Comparison of ENCODE assay signal across 11 cellular contexts in the genomic region with DNA sequence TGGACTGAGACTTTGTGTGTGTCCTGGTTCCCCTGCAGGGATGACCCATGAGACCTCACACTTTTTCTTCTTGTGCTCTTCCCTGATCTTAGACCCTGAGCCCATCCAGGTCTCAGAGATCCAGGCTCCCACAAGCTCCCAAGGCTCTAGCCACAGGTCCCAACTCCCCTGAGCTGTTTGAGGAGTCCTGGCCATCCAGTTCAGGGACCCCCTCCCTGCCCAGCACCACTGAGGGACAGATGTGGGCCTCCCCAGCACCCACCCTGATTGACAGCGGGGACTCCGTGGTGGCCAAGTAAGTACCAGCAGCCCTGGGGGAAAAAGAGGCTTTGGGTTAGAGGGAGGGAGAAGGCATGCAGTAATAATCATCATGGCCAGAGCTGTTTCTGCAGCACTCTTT. TPM values are rescaled to one million over a fixed set of nuclear protein-coding genes. Genes with fewer than 3 reads are reported as not detected.
DNase-seq lines count a peak whose midpoint lies in the region; TF ChIP-seq lines count a peak whose summit lies in the region.
"Had no signal": no experiment of that assay in that cellular context is flagged by ENCODE, and none has a peak within 500 bp of the region (broad histone marks: within the 10 kb centered on the region; RNA-seq: fewer than 3 reads in every experiment).

No MANE protein-coding gene starts in this region.

- intact Hi-C loops in Caco-2 (cut with micrococcal nuclease; ENCODE audit: unreplicated experiment): loop anchor here (2.0 to 5.0 kb wide), 2 partner anchors 15 to 112 kb away; partner anchors contain the start of genes ARHGAP33 and COX6B1
- intact Hi-C loops in esophagus muscularis mucosa (cut with DNase I): loop anchor here (5.0 kb wide), 1 partner anchor 168 kb away; no protein-coding TSS in a partner anchor
- intact Hi-C loops in testis (cut with DNase I; ENCODE audit: low total_unique reads): no loop called here
- intact Hi-C loops in CD14-positive monocyte (cut with micrococcal nuclease): loop anchor here (5.0 to 10.0 kb wide), 2 partner anchors 253 to 355 kb away; partner anchors contain the start of genes ALKBH6 (in 2 of the 2), OVOL3 (in 1 of the 2), POLR2I (in 1 of the 2) and TBCB (in 1 of the 2)

- H3K9me3 Mint-ChIP-seq in Caco-2 (ENCODE audit: unreplicated experiment) (no peaks in the 10 kb centered on the region), CD14-positive monocyte (peaks cover 0 to 8% (median 3%) of the 10 kb centered on the region in 7 donors)
- no peaks in the 10 kb centered on the region for H3K9me3 Mint-ChIP-seq in activated CD4-positive, alpha-beta memory T cell treated with anti-CD3 and anti-CD28 coated beads, Interleukin-2, amount 10 ng/mL, durations not matched to agents 7 days and 5 days

- TF ChIP-seq POLR2A in esophagus muscularis mucosa (IDR thresholded peaks at IDR 0.05; ENCODE audit: low read depth): no peak
- no peak for TF ChIP-seq POLR2A in testis (IDR thresholded peaks at IDR 0.05)

- WGBS in esophagus muscularis mucosa: 100% methylated on average over 2 of the region's 2 CpGs
- 83 to 88% methylated on average over 1 to 2 of the region's 2 CpGs for WGBS in testis, 2 donors

- H3K27me3 ChIP-seq in BLaER1 (no peaks in the 10 kb centered on the region), Caco-2 (replicated peaks; ENCODE audit: control insufficient read depth, insufficient read depth, low read length) (no peaks in the 10 kb centered on the region), esophagus muscularis mucosa (no peaks in the 10 kb centered on the region), testis (no peaks in the 10 kb centered on the region)
- H3K27me3 ChIP-seq: SJSA1 had no signal

- no peak for TF ChIP-seq EP300 in esophagus muscularis mucosa (IDR thresholded peaks at IDR 0.05)

- H3K27ac Mint-ChIP-seq in Caco-2 (ENCODE audit: unreplicated experiment) (no peak overlapping the region), CD14-positive monocyte (peak overlapping the region in 1 of 7 donors; percentile 25)
- H3K27ac Mint-ChIP-seq in activated CD4-positive, alpha-beta memory T cell treated with anti-CD3 and anti-CD28 coated beads, Interleukin-2, amount 10 ng/mL, durations not matched to agents 7 days and 5 days: peak overlapping the region; percentile 21

- BruUV-seq in Caco-2 (replicated peaks; lab: Mats Ljungman, UMichigan): no TSS peak

- POLR2A ChIA-PET in Caco-2 (lab: Charles Lee): no interaction called here
- POLR2A ChIA-PET in activated CD4-positive, alpha-beta memory T cell treated with anti-CD3 and anti-CD28 coated beads, Interleukin-2, amount 10 ng/mL, durations not matched to agents 7 days and 5 days (lab: Charles Lee): interaction anchor here (0.6 kb wide), 1 partner anchor 15 kb away, joined by 3 read pairs; no protein-coding TSS in a partner anchor

- peak overlapping the region; percentile 88 for H3K4me3 Mint-ChIP-seq in Caco-2 (ENCODE audit: unreplicated experiment)
- peak overlapping the region; percentile 66 for H3K4me3 Mint-ChIP-seq in activated CD4-positive, alpha-beta memory T cell treated with anti-CD3 and anti-CD28 coated beads, Interleukin-2, amount 10 ng/mL, durations not matched to agents 7 days and 5 days
- no peak overlapping the region for H3K4me3 Mint-ChIP-seq in CD14-positive monocyte

- H3K4me3 ChIP-seq in BLaER1 (no peak overlapping the region), Caco-2 (ENCODE audit: low read depth, low read length) (no peak overlapping the region), esophagus muscularis mucosa (no peak overlapping the region), testis (no peak overlapping the region)
- H3K4me3 ChIP-seq: SJSA1 had no signal

- H4K20me1 ChIP-seq in BLaER1: peaks cover 11% of the 10 kb centered on the region

- DNase-seq in Caco-2: no peak
- DNase-seq in activated CD4-positive, alpha-beta memory T cell treated with anti-CD3 and anti-CD28 coated beads, Interleukin-2, amount 10 ng/mL, durations not matched to agents 7 days and 5 days: no peak
- DNase-seq in islet precursor cell: peak; percentile 32
- DNase-seq in esophagus muscularis mucosa (ENCODE audit: extremely low spot score): no peak
- DNase-seq in testis: no peak
- DNase-seq in CD14-positive monocyte (ENCODE audit: low spot score): no peak
- DNase-seq: foreskin melanocyte, NCI-H1436 treated with DMSO at 0.1 percent for 48 hours had no signal

- H3K36me3 Mint-ChIP-seq in Caco-2 (ENCODE audit: insufficient read depth, unreplicated experiment) (peaks cover 36% of the 10 kb centered on the region), CD14-positive monocyte (peaks cover 25 to 46% of the 10 kb centered on the region in 2 donors)
- peaks cover 35% of the 10 kb centered on the region for H3K36me3 Mint-ChIP-seq in activated CD4-positive, alpha-beta memory T cell treated with anti-CD3 and anti-CD28 coated beads, Interleukin-2, amount 10 ng/mL, durations not matched to agents 7 days and 5 days (ENCODE audit: low read depth)
- H3K36me3 Mint-ChIP-seq: IgD-negative memory B cell had no signal

- H3K27ac ChIP-seq in BLaER1 (no peak overlapping the region), esophagus muscularis mucosa (replicated peaks in 1 of 4) (no peak overlapping the region), testis (no peak overlapping the region)
- H3K27ac ChIP-seq: SJSA1 had no signal

- H3K9me3 ChIP-seq in BLaER1: no peaks in the 10 kb centered on the region
- no peaks in the 10 kb centered on the region for H3K9me3 ChIP-seq in Caco-2
- H3K9me3 ChIP-seq in esophagus muscularis mucosa: no peaks in the 10 kb centered on the region
- no peaks in the 10 kb centered on the region for H3K9me3 ChIP-seq in testis
- H3K9me3 ChIP-seq: SJSA1 had no signal

- H3K9ac ChIP-seq in BLaER1: peak overlapping the region; percentile 94

- no peak for TF ChIP-seq CTCF in Caco-2 (IDR thresholded peaks at IDR 0.05; ENCODE audit: insufficient read depth in 1 of 2, low read depth in 1 of 2, low read length in 1 of 2, severe bottlenecking in 1 of 2, unreplicated experiment in 1 of 2)
- no peak for TF ChIP-seq CTCF in esophagus muscularis mucosa (IDR thresholded peaks at IDR 0.05)
- TF ChIP-seq CTCF in testis (IDR thresholded peaks at IDR 0.05): no peak
- TF ChIP-seq CTCF in CD14-positive monocyte (IDR thresholded peaks at IDR 0.05): no peak

- H3K4me1 ChIP-seq in BLaER1 (peaks cover 27% of the 10 kb centered on the region), Caco-2 (peaks cover 6% of the 10 kb centered on the region), esophagus muscularis mucosa (peaks cover 30 to 49% (median 46%) of the 10 kb centered on the region in 4 donors), testis (peaks cover 24% of the 10 kb centered on the region)

- H3K4me1 Mint-ChIP-seq in Caco-2 (ENCODE audit: low read depth, unreplicated experiment): peaks cover 6% of the 10 kb centered on the region
- peaks cover 37% of the 10 kb centered on the region for H3K4me1 Mint-ChIP-seq in activated CD4-positive, alpha-beta memory T cell treated with anti-CD3 and anti-CD28 coated beads, Interleukin-2, amount 10 ng/mL, durations not matched to agents 7 days and 5 days
- H3K4me1 Mint-ChIP-seq in CD14-positive monocyte: peaks cover 32% of the 10 kb centered on the region

- peak overlapping the region; percentile 85 for H3K4me2 ChIP-seq in BLaER1

- no peaks in the 10 kb centered on the region for H3K27me3 Mint-ChIP-seq in Caco-2 (ENCODE audit: insufficient read depth, unreplicated experiment)
- H3K27me3 Mint-ChIP-seq in activated CD4-positive, alpha-beta memory T cell treated with anti-CD3 and anti-CD28 coated beads, Interleukin-2, amount 10 ng/mL, durations not matched to agents 7 days and 5 days: no peaks in the 10 kb centered on the region
- peaks cover 18 to 28% (median 25%) of the 10 kb centered on the region in 3 donors for H3K27me3 Mint-ChIP-seq in CD14-positive monocyte (ENCODE audit: low read depth in 3 of 3)

- peaks cover 57% of the 10 kb centered on the region for H3K36me3 ChIP-seq in BLaER1
- H3K36me3 ChIP-seq in Caco-2 (ENCODE audit: control insufficient read depth, insufficient read depth, low read length): no peaks in the 10 kb centered on the region; the same call in 1 of the 2 replicates
- H3K36me3 ChIP-seq in esophagus muscularis mucosa: peaks cover 17 to 46% (median 23%) of the 10 kb centered on the region in 4 donors
- H3K36me3 ChIP-seq in testis (ENCODE audit: low read depth, missing control alignments): no peaks in the 10 kb centered on the region

- CTCF ChIA-PET in Caco-2 (lab: Charles Lee): no interaction called here
- CTCF ChIA-PET in activated CD4-positive, alpha-beta memory T cell treated with anti-CD3 and anti-CD28 coated beads, Interleukin-2, amount 10 ng/mL, durations not matched to agents 7 days and 5 days (lab: Charles Lee): no interaction called here

RNA-seq across cellular contexts. Expression of gene PROSER3, which starts 1.7 kb away (rescaled TPM):
- total RNA-seq in Caco-2 (2022): 34.6 and 37.0 TPM in 2 replicates
- 10 to 100 TPM; 47.1 to 52.4 TPM for total RNA-seq in activated CD4-positive, alpha-beta memory T cell treated with anti-CD3 and anti-CD28 coated beads, Interleukin-2, amount 10 ng/mL, durations not matched to agents 7 days and 5 days
- total RNA-seq in esophagus muscularis mucosa: 1 to 10 TPM; 5.6 to 8.7 (median 7.1) TPM
- 10 to 100 TPM; 48.3 to 72.0 TPM for total RNA-seq in testis
- 75.9 TPM for polyA plus RNA-seq in testis (ENCODE audit: insufficient read depth, low read depth, low replicate concordance)
- 1 to 10 TPM; 1.8 to 2.9 TPM for polyA plus RNA-seq in CD14-positive monocyte

RNA-seq across cellular contexts. Expression of gene HSPB6, which starts 2.9 kb away (rescaled TPM):
- 0.48 and 0.81 TPM in 2 replicates for total RNA-seq in Caco-2 (2022)
- under 1 TPM in 1 of 2 experiments, not detected in 1; 0.48 TPM for total RNA-seq in activated CD4-positive, alpha-beta memory T cell treated with anti-CD3 and anti-CD28 coated beads, Interleukin-2, amount 10 ng/mL, durations not matched to agents 7 days and 5 days
- 100 to 1,000 TPM in 2 of 4 donors, 10 to 100 TPM in 2; 64.4 to 146 (median 105) TPM for total RNA-seq in esophagus muscularis mucosa
- 10 to 100 TPM; 50.9 to 57.1 TPM for total RNA-seq in testis
- 146 TPM for polyA plus RNA-seq in testis (ENCODE audit: insufficient read depth, low read depth, low replicate concordance)
- not detected for polyA plus RNA-seq in CD14-positive monocyte
- total RNA-seq: SJSA1 had no signal
- polyA plus RNA-seq: IgD-negative memory B cell had no signal

RNA-seq across cellular contexts. Expression of gene LIN37, which starts 11.3 kb away (rescaled TPM):
- total RNA-seq in Caco-2 (2022) (8.1 and 10.2 TPM in 2 replicates), esophagus muscularis mucosa (10 to 100 TPM; 11.6 to 18.3 (median 15.6) TPM), testis (10 to 100 TPM; 30.2 TPM)
- total RNA-seq in activated CD4-positive, alpha-beta memory T cell treated with anti-CD3 and anti-CD28 coated beads, Interleukin-2, amount 10 ng/mL, durations not matched to agents 7 days and 5 days: 10 to 100 TPM; 13.1 to 16.2 TPM
- polyA plus RNA-seq in testis (ENCODE audit: insufficient read depth, low read depth, low replicate concordance) (24.8 TPM), CD14-positive monocyte (1 to 10 TPM; 5.6 to 7.2 TPM)

RNA-seq across cellular contexts. Expression of gene PSENEN, which starts 14.2 kb away (rescaled TPM):
- total RNA-seq in Caco-2 (2022): 70.2 and 70.5 TPM in 2 replicates
- 10 to 100 TPM; 48.1 to 51.3 TPM for total RNA-seq in activated CD4-positive, alpha-beta memory T cell treated with anti-CD3 and anti-CD28 coated beads, Interleukin-2, amount 10 ng/mL, durations not matched to agents 7 days and 5 days
- 10 to 100 TPM; 27.4 to 48.7 (median 33.8) TPM for total RNA-seq in esophagus muscularis mucosa
- total RNA-seq in testis: 100 to 1,000 TPM; 100 to 121 TPM
- polyA plus RNA-seq in testis (ENCODE audit: insufficient read depth, low read depth, low replicate concordance): 303 TPM
- 100 to 1,000 TPM; 129 to 149 TPM for polyA plus RNA-seq in CD14-positive monocyte

RNA-seq across cellular contexts. Expression of gene U2AF1L4, which starts 14.5 kb away (rescaled TPM):
- 21.3 and 24.6 TPM in 2 replicates for total RNA-seq in Caco-2 (2022)
- 10 to 100 TPM; 35.5 to 36.2 TPM for total RNA-seq in activated CD4-positive, alpha-beta memory T cell treated with anti-CD3 and anti-CD28 coated beads, Interleukin-2, amount 10 ng/mL, durations not matched to agents 7 days and 5 days
- total RNA-seq in esophagus muscularis mucosa: 10 to 100 TPM in 3 of 4 donors, 1 to 10 TPM in 1; 7.9 to 31.1 (median 20.9) TPM
- total RNA-seq in testis: 10 to 100 TPM; 47.2 to 49.6 TPM
- polyA plus RNA-seq in testis (ENCODE audit: insufficient read depth, low read depth, low replicate concordance): 45.3 TPM
- polyA plus RNA-seq in CD14-positive monocyte: 1 to 10 TPM; 6.2 to 8.7 TPM

Comparison
In these comparisons a context has a peak if more than half of its experiments do, and no peak if none do; other contexts are left out.
1. H3K4me3 Mint-ChIP-seq: peak in Caco-2 (single experiment) and activated CD4-positive, alpha-beta memory T cell treated with anti-CD3 and anti-CD28 coated beads, Interleukin-2, amount 10 ng/mL, durations not matched to agents 7 days and 5 days (single experiment); none in CD14-positive monocyte (0 of 2).
2. RNA of gene HSPB6, which starts 2.9 kb away (total RNA-seq): 64.4 to 146 TPM in esophagus muscularis mucosa and 50.9 to 57.1 TPM in testis; 0.48 TPM in activated CD4-positive, alpha-beta memory T cell treated with anti-CD3 and anti-CD28 coated beads, Interleukin-2, amount 10 ng/mL, durations not matched to agents 7 days and 5 days and 0.48 to 0.81 TPM in Caco-2; every median in the first group is over 10 times any median in the second.